In the genomic region with DNA sequence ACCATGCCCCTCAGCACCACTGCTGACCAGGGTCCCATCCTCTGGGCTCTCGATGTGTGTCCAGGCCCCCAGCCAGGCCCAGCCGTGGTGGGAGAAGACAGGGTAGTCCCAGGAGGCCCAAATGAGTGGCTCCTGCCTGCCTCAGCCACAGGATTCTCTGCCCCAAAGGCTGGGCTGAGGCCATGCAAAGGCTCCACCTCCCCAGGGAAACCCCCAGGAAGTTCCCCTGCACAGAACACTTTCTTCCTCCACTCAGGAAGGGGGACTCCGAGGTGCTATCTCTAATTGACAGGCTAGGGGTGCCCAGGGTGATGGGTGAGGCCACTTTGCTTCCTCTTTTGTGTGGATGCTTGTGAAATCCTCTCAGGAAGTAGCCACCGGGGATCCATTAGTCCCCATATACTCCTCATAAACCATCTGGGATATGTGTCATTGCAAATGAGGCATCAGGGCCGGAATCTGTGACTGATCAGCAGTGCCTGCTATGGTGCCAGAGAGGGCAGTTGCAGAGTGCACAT, we compare ENCODE assay signal across 8 cellular contexts. TPM values are rescaled to one million over a fixed set of nuclear protein-coding genes. Genes with fewer than 3 reads are reported as not detected.
DNase-seq lines count a peak whose midpoint lies in the region; ATAC-seq lines count a peak whose summit lies in the region.

No MANE protein-coding gene starts in this region.

- no peaks in the 10 kb centered on the region for H3K9me3 Mint-ChIP-seq in activated naive CD4-positive, alpha-beta T cell treated with anti-CD3 and anti-CD28 coated beads for 36 hours
- H3K9me3 Mint-ChIP-seq in T-helper 1 cell treated with Interleukin-12 subunit alpha and Interleukin-12 subunit beta and Interleukin-4 antibody, amounts not matched to agents 30 μg/mL and 1 μg/mL, for 36 hours, result no peaks in the 10 kb centered on the region
- no peaks in the 10 kb centered on the region for H3K9me3 Mint-ChIP-seq in stimulated activated naive CD8-positive, alpha-beta T cell treated with anti-CD3 and anti-CD28 coated beads, Interleukin-15, Interleukin-2, amounts not matched to agents 100 ng/mL and 50 ng/mL, for 24 hours

- peaks cover 19% of the 10 kb centered on the region for H3K4me1 Mint-ChIP-seq in activated naive CD4-positive, alpha-beta T cell treated with anti-CD3 and anti-CD28 coated beads for 36 hours (ENCODE audit: low read depth)
- H3K4me1 Mint-ChIP-seq in T-helper 1 cell treated with Interleukin-12 subunit alpha and Interleukin-12 subunit beta and Interleukin-4 antibody, amounts not matched to agents 30 μg/mL and 1 μg/mL, for 36 hours (ENCODE audit: low read depth), result peaks cover 28% of the 10 kb centered on the region
- H3K4me1 Mint-ChIP-seq in stimulated activated naive CD8-positive, alpha-beta T cell treated with anti-CD3 and anti-CD28 coated beads, Interleukin-15, Interleukin-2, amounts not matched to agents 100 ng/mL and 50 ng/mL, for 24 hours (ENCODE audit: low read depth), result peaks cover 19% of the 10 kb centered on the region

- CTCF ChIA-PET in activated naive CD4-positive, alpha-beta T cell treated with anti-CD3 and anti-CD28 coated beads for 36 hours (lab: Charles Lee), result interaction anchor here (2.0 to 5.7 kb wide), 5 partner anchors 8 to 227 kb away, joined by 10 to 44 read pairs (median 21); no protein-coding TSS in a partner anchor

- intact Hi-C loops in activated naive CD4-positive, alpha-beta T cell treated with anti-CD3 and anti-CD28 coated beads for 36 hours (cut with micrococcal nuclease), result no loop called here
- intact Hi-C loops in head of caudate nucleus (cut with DNase I) (no loop called here), Right ventricle myocardium superior (cut with DNase I) (no loop called here)

- H3K4me3 Mint-ChIP-seq in activated naive CD4-positive, alpha-beta T cell treated with anti-CD3 and anti-CD28 coated beads for 36 hours, result no peak overlapping the region
- peak overlapping the region; percentile 27 for H3K4me3 Mint-ChIP-seq in T-helper 1 cell treated with Interleukin-12 subunit alpha and Interleukin-12 subunit beta and Interleukin-4 antibody, amounts not matched to agents 30 μg/mL and 1 μg/mL, for 36 hours
- no peak overlapping the region for H3K4me3 Mint-ChIP-seq in stimulated activated naive CD8-positive, alpha-beta T cell treated with anti-CD3 and anti-CD28 coated beads, Interleukin-15, Interleukin-2, amounts not matched to agents 100 ng/mL and 50 ng/mL, for 24 hours

- H3K27me3 Mint-ChIP-seq in activated naive CD4-positive, alpha-beta T cell treated with anti-CD3 and anti-CD28 coated beads for 36 hours (ENCODE audit: low read depth), result peaks cover 14% of the 10 kb centered on the region
- peaks cover 45% of the 10 kb centered on the region for H3K27me3 Mint-ChIP-seq in T-helper 1 cell treated with Interleukin-12 subunit alpha and Interleukin-12 subunit beta and Interleukin-4 antibody, amounts not matched to agents 30 μg/mL and 1 μg/mL, for 36 hours (ENCODE audit: low read depth)
- H3K27me3 Mint-ChIP-seq in stimulated activated naive CD8-positive, alpha-beta T cell treated with anti-CD3 and anti-CD28 coated beads, Interleukin-15, Interleukin-2, amounts not matched to agents 100 ng/mL and 50 ng/mL, for 24 hours, result peaks cover 18% of the 10 kb centered on the region

- no peak overlapping the region for H3K27ac Mint-ChIP-seq in activated naive CD4-positive, alpha-beta T cell treated with anti-CD3 and anti-CD28 coated beads for 36 hours
- H3K27ac Mint-ChIP-seq in T-helper 1 cell treated with Interleukin-12 subunit alpha and Interleukin-12 subunit beta and Interleukin-4 antibody, amounts not matched to agents 30 μg/mL and 1 μg/mL, for 36 hours, result peak overlapping the region; percentile 62
- peak overlapping the region; percentile 61 for H3K27ac Mint-ChIP-seq in stimulated activated naive CD8-positive, alpha-beta T cell treated with anti-CD3 and anti-CD28 coated beads, Interleukin-15, Interleukin-2, amounts not matched to agents 100 ng/mL and 50 ng/mL, for 24 hours

- no peaks in the 10 kb centered on the region for H3K36me3 Mint-ChIP-seq in activated naive CD4-positive, alpha-beta T cell treated with anti-CD3 and anti-CD28 coated beads for 36 hours (ENCODE audit: low read depth)
- H3K36me3 Mint-ChIP-seq in T-helper 1 cell treated with Interleukin-12 subunit alpha and Interleukin-12 subunit beta and Interleukin-4 antibody, amounts not matched to agents 30 μg/mL and 1 μg/mL, for 36 hours (ENCODE audit: low read depth), result no peaks in the 10 kb centered on the region
- H3K36me3 Mint-ChIP-seq in stimulated activated naive CD8-positive, alpha-beta T cell treated with anti-CD3 and anti-CD28 coated beads, Interleukin-15, Interleukin-2, amounts not matched to agents 100 ng/mL and 50 ng/mL, for 24 hours (ENCODE audit: low read depth), result no peaks in the 10 kb centered on the region

- ATAC-seq in HG02840 (IDR thresholded peaks at IDR 0.05; ENCODE audit: low FRiP score, unreplicated experiment), result peak; percentile 76
- ATAC-seq in Right ventricle myocardium superior (ENCODE audit: poor library complexity), result no peak

- DNase-seq in activated naive CD4-positive, alpha-beta T cell treated with anti-CD3 and anti-CD28 coated beads for 36 hours, result peak; percentile 82
- DNase-seq in activated naive CD4-positive, alpha-beta T cell treated with anti-CD3 and anti-CD28 coated beads, Interleukin-2, amount 50 U/mL, for 16 hours, result no peak
- DNase-seq in head of caudate nucleus (no peak), NCI-H1105 (lab: John Stamatoyannopoulos, UW) (no peak), Right ventricle myocardium superior (no peak)

RNA-seq across cellular contexts. Expression of a gene that starts 23.1 kb away (rescaled TPM):
- 1 to 10 TPM; 6.9 to 7.4 TPM for total RNA-seq in activated naive CD4-positive, alpha-beta T cell treated with anti-CD3 and anti-CD28 coated beads for 36 hours
- 7.9 TPM for total RNA-seq in Right ventricle myocardium superior
